ENCODE assay signal across 9 cellular contexts in the genomic region with DNA sequence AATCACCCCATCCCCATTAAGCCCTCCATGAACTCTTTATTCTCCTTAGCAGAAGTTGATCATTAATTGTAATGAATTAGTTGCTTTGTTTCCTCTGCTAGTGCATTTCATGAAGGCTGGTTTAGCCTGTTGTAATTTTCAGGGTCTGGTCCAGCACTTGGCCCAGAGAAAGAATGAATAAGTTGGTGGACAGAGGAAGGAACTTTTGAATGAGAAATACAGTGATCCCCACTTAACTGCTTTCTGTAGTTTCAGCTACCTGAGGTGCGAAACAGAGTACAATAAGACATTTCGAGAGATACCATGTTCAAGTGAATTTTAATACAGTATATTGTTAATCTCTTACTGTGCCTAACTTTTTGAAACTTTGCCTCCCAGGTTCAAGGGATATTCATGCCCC.
DNase-seq lines count a peak whose midpoint lies in the region; ATAC-seq and TF ChIP-seq lines count a peak whose summit lies in the region.
"Had no signal": no experiment of that assay in that cellular context is flagged by ENCODE, and none has a peak within 500 bp of the region (broad histone marks: within the 10 kb centered on the region; RNA-seq: fewer than 3 reads in every experiment).

No MANE protein-coding gene starts in this region.

- in situ Hi-C loops in KBM-7 (cut with MboI; ENCODE audit: low pct_unique_long_range_greater_than_20kb, low sequenced_read_pairs), result no loop called here

- H3K79me2 ChIP-seq in DND-41 (ENCODE audit: insufficient read depth, low read length) (peaks cover 58% of the 10 kb centered on the region), OCI-LY1 (ENCODE audit: insufficient read depth, low read length) (peaks cover 21% of the 10 kb centered on the region)

- H2AFZ ChIP-seq in DND-41 (ENCODE audit: low read depth, low read length), result no peak overlapping the region
- no peak overlapping the region for H2AFZ ChIP-seq in OCI-LY1 (ENCODE audit: low read length)

- ATAC-seq in DND-41 (ENCODE audit: insufficient read depth, low read depth), result no peak
- ATAC-seq in HG03442 (IDR thresholded peaks at IDR 0.05; ENCODE audit: unreplicated experiment), result no peak

- TF ChIP-seq CTCF in DND-41 (IDR thresholded peaks at IDR 0.05; ENCODE audit: borderline replicate concordance, extremely low read depth, low read length, poor library complexity, severe bottlenecking) (no peak), OCI-LY1 (IDR thresholded peaks at IDR 0.05; ENCODE audit: low read length) (no peak), neutrophil (IDR thresholded peaks at IDR 0.05) (no peak)

- DNase-seq in DND-41 (no peak), GDM1 (lab: John Stamatoyannopoulos, UW) (no peak), KBM-7 (no peak)
- no peak for DNase-seq in stimulated activated CD4-positive, alpha-beta T cell treated with anti-CD3 and anti-CD28 coated beads, Interleukin-4, amount 100 ng/mL, for 4 hours
- DNase-seq: kidney had no signal

- H3K9me2 ChIP-seq in OCI-LY1 (ENCODE audit: low read depth, low read length), result no peaks in the 10 kb centered on the region

- peaks cover 3% of the 10 kb centered on the region; the same call in 1 of the 2 replicates for H3K36me3 ChIP-seq in DND-41 (ENCODE audit: insufficient read depth, low read length)
- no peaks in the 10 kb centered on the region for H3K36me3 ChIP-seq in OCI-LY1 (ENCODE audit: insufficient read depth, low read length)
- no peaks in the 10 kb centered on the region for H3K36me3 ChIP-seq in duodenal mucosa (ENCODE audit: control insufficient read depth in 1 of 2, insufficient read depth in 2 of 2, low read length in 2 of 2)
- H3K36me3 ChIP-seq in neutrophil, result peaks cover 4% of the 10 kb centered on the region

- peak overlapping the region; percentile 65 for H3K27ac ChIP-seq in DND-41 (ENCODE audit: low read length)
- H3K27ac ChIP-seq in OCI-LY1 (ENCODE audit: low read depth, low read length, poor library complexity, severe bottlenecking), result peak overlapping the region; percentile 14
- no peak overlapping the region for H3K27ac ChIP-seq in duodenal mucosa (ENCODE audit: low read depth, low read length)
- H3K27ac ChIP-seq in neutrophil, result peak overlapping the region; percentile 79

- H3K4me3 ChIP-seq in DND-41 (ENCODE audit: low read depth in 1 of 2, low read length in 2 of 2), result peak overlapping the region; percentile 56 to 83; a peak in 3 of 4 replicates
- peak overlapping the region; percentile 71 for H3K4me3 ChIP-seq in OCI-LY1 (ENCODE audit: low read depth, low read length, poor library complexity, severe bottlenecking)
- H3K4me3 ChIP-seq in duodenal mucosa (ENCODE audit: low read depth in 1 of 2, low read length in 2 of 2), result peak overlapping the region; percentile 77 to 87
- peak overlapping the region; percentile 72 to 77 for H3K4me3 ChIP-seq in neutrophil (ENCODE audit: low read depth in 1 of 2, low read length in 1 of 2)

- H3K9ac ChIP-seq in DND-41 (ENCODE audit: low read depth, low read length), result peak overlapping the region; percentile 72
- H3K9ac ChIP-seq in OCI-LY1 (ENCODE audit: low read length), result peak overlapping the region; percentile 69
- H3K9ac ChIP-seq in duodenal mucosa (ENCODE audit: low read depth in 1 of 2, low read length in 2 of 2), result peak overlapping the region in 1 of 2 donors; percentile 1

- H3K4me2 ChIP-seq in DND-41 (ENCODE audit: insufficient read depth, low read length), result peak overlapping the region; percentile 74
- peak overlapping the region; percentile 85 for H3K4me2 ChIP-seq in OCI-LY1 (ENCODE audit: low read length)

- H3K9me3 ChIP-seq in DND-41 (ENCODE audit: insufficient read depth, low read length, severe bottlenecking), result no peaks in the 10 kb centered on the region
- H3K9me3 ChIP-seq in OCI-LY1 (ENCODE audit: low read length), result no peaks in the 10 kb centered on the region
- no peaks in the 10 kb centered on the region for H3K9me3 ChIP-seq in duodenal mucosa (ENCODE audit: control insufficient read depth in 1 of 2, low read length in 2 of 2)
- no peaks in the 10 kb centered on the region for H3K9me3 ChIP-seq in neutrophil

- peaks cover 59% of the 10 kb centered on the region for H3K4me1 ChIP-seq in DND-41 (ENCODE audit: insufficient read depth, low read length)
- peaks cover 49% of the 10 kb centered on the region for H3K4me1 ChIP-seq in OCI-LY1 (ENCODE audit: insufficient read depth, low read length, severe bottlenecking)
- H3K4me1 ChIP-seq in duodenal mucosa (ENCODE audit: control insufficient read depth in 1 of 2, insufficient read depth in 2 of 2, low read length in 2 of 2), result peaks cover 7 to 16% of the 10 kb centered on the region in 2 donors
- peaks cover 15 to 16% of the 10 kb centered on the region in 2 experiments for H3K4me1 ChIP-seq in neutrophil (ENCODE audit: control insufficient read depth in 1 of 2, insufficient read depth in 1 of 2, low read depth in 1 of 2, low read length in 1 of 2)

- no peaks in the 10 kb centered on the region; the same call in 1 of the 2 replicates for H3F3A ChIP-seq in OCI-LY1 (ENCODE audit: insufficient read depth, low read length)

- peaks cover 7% of the 10 kb centered on the region; the same call in 1 of the 2 replicates for H4K20me1 ChIP-seq in DND-41 (ENCODE audit: insufficient read depth, low read length)
- no peaks in the 10 kb centered on the region for H4K20me1 ChIP-seq in OCI-LY1 (ENCODE audit: insufficient read depth, low read length)

- H3K27me3 ChIP-seq in DND-41 (ENCODE audit: insufficient read depth, low read length, poor library complexity), result no peaks in the 10 kb centered on the region
- H3K27me3 ChIP-seq in OCI-LY1 (ENCODE audit: insufficient read depth, low read length), result no peaks in the 10 kb centered on the region
- H3K27me3 ChIP-seq in duodenal mucosa (ENCODE audit: control insufficient read depth in 1 of 2, insufficient read depth in 2 of 2, low read length in 2 of 2), result no peaks in the 10 kb centered on the region
- H3K27me3 ChIP-seq in neutrophil, result no peaks in the 10 kb centered on the region
